18 cellular contexts compared by ENCODE assay signal in genomic region chr4:180100433-180101344, GRCh38.
"Had no signal": no experiment of that assay in that cellular context is flagged by ENCODE, and none has a peak within 500 bp of the region (broad histone marks: within the 10 kb centered on the region; RNA-seq: fewer than 3 reads in every experiment).

No MANE protein-coding gene starts in this region.

- H3K27ac ChIP-seq: colonic mucosa, lower lobe of right lung, tibial nerve, vagina, VCaP had no signal

- ATAC-seq: natural killer cell treated with Interleukin-12 subunit alpha and Interleukin-12 subunit beta and Interleukin-15 and Interleukin-18, amount 100 ng/mL, for 72 hours had no signal

- H3K4me3 Mint-ChIP-seq: activated naive CD8-positive, alpha-beta T cell; activated T-helper 1 cell treated with anti-CD3 and anti-CD28 coated beads, Interleukin-12 subunit alpha, Interleukin-12 subunit beta, Interleukin-2, Interleukin-4 antibody, amounts not matched to agents 30 ng/mL and 10 ng/mL and 1 ng/mL, durations not matched to agents 14 hours and 24 hours and 36 hours; natural killer cell treated with Interleukin-12 subunit alpha and Interleukin-12 subunit beta and Interleukin-15 and Interleukin-18, amount 100 ng/mL, for 72 hours; T-helper 1 cell treated with Interleukin-12 subunit alpha and Interleukin-12 subunit beta and Interleukin-4 antibody, amounts not matched to agents 30 μg/mL and 1 μg/mL, for 36 hours had no signal

- H3K4me3 ChIP-seq: colonic mucosa, lower lobe of right lung, tibial nerve, vagina had no signal

- H3K27me3 Mint-ChIP-seq: activated naive CD8-positive, alpha-beta T cell; natural killer cell treated with Interleukin-12 subunit alpha and Interleukin-12 subunit beta and Interleukin-15 and Interleukin-18, amount 100 ng/mL, for 72 hours had no signal

- H3K4me1 ChIP-seq: colonic mucosa, lower lobe of right lung, tibial nerve, vagina had no signal

- H3K27me3 ChIP-seq: colonic mucosa, tibial nerve, vagina had no signal

- DNase-seq: activated CD4-positive, alpha-beta T cell treated with anti-CD3 and anti-CD28 coated beads, Interleukin-2, amount 50 U/mL, for 4 hours; activated gamma-delta T cell treated with Interleukin-2 at 50 U/mL for 16 hours; amniotic stem cell; central memory CD4-positive, alpha-beta T cell; colonic mucosa; foreskin melanocyte; hypothalamus; islet precursor cell; stimulated activated CD8-positive, alpha-beta memory T cell treated with anti-CD3 and anti-CD28 coated beads, Interleukin-4, amount 100 ng/mL, for 48 hours; stimulated activated naive CD4-positive, alpha-beta T cell treated with Interleukin-2 at 50 U/mL for 16 hours had no signal

- H3K9me3 ChIP-seq: colonic mucosa, lower lobe of right lung, tibial nerve, vagina had no signal

- H3K27ac Mint-ChIP-seq: activated naive CD8-positive, alpha-beta T cell; activated T-helper 1 cell treated with anti-CD3 and anti-CD28 coated beads, Interleukin-12 subunit alpha, Interleukin-12 subunit beta, Interleukin-2, Interleukin-4 antibody, amounts not matched to agents 30 ng/mL and 10 ng/mL and 1 ng/mL, durations not matched to agents 14 hours and 24 hours and 36 hours; natural killer cell treated with Interleukin-12 subunit alpha and Interleukin-12 subunit beta and Interleukin-15 and Interleukin-18, amount 100 ng/mL, for 72 hours; T-helper 1 cell treated with Interleukin-12 subunit alpha and Interleukin-12 subunit beta and Interleukin-4 antibody, amounts not matched to agents 30 μg/mL and 1 μg/mL, for 36 hours had no signal

- H3K9me3 Mint-ChIP-seq: activated T-helper 1 cell treated with anti-CD3 and anti-CD28 coated beads, Interleukin-12 subunit alpha, Interleukin-12 subunit beta, Interleukin-2, Interleukin-4 antibody, amounts not matched to agents 30 ng/mL and 10 ng/mL and 1 ng/mL, durations not matched to agents 14 hours and 24 hours and 36 hours had no signal

- H3K36me3 Mint-ChIP-seq: activated naive CD8-positive, alpha-beta T cell; natural killer cell treated with Interleukin-12 subunit alpha and Interleukin-12 subunit beta and Interleukin-15 and Interleukin-18, amount 100 ng/mL, for 72 hours had no signal

- H3K36me3 ChIP-seq: colonic mucosa, lower lobe of right lung, tibial nerve, vagina had no signal
